21 cellular contexts compared by ENCODE assay signal in the genomic region with DNA sequence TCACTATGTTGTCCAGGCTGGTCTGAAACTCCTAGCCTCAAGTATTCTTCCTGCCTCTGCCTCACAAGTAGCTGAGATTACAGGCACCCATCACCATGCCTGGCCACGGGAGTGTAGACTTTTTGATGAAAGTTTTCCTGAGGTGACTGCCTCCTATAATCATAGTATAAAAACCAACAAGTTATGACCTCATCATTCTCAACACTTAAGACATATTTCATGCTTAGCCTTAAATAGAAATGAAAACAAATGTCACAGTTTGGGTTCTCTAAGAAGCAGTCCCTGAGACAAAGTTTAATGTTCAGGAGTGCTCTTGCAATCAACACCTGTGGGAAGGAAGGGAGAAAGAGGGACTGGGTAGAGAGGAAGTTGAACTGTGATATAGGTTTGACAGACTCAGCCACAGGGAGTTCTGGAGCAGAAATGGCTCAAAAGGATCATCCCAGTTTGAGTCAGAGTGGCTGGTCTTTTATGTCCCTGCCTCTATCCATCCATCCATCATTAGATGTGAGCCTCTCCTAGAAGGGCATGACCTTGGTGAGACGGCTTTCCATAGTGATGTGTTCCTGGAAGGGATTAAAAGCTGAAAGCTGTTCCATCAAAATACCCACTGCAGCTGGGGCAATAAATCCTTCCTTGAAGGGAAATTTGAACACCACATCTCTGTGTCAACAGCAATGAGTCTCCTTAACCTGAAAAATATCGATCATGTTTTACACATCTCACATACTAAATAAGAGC. TPM values are rescaled to one million over a fixed set of nuclear protein-coding genes. Genes with fewer than 3 reads are reported as not detected.
A peak's percentile ranks its signal among the peaks of the same experiment; 100 is the strongest.
DNase-seq lines count a peak whose midpoint lies in the region; ATAC-seq, FAIRE-seq and TF ChIP-seq lines count a peak whose summit lies in the region.
"Had no signal": no experiment of that assay in that cellular context is flagged by ENCODE, and none has a peak within 500 bp of the region (broad histone marks: within the 10 kb centered on the region; RNA-seq: fewer than 3 reads in every experiment).

No MANE protein-coding gene starts in this region.

- H3K4me3 ChIP-seq in HEK293 (ENCODE audit: low read depth, low read length) (no peak overlapping the region), K562 (no peak overlapping the region), neutrophil (ENCODE audit: low read depth in 1 of 2, low read length in 1 of 2) (no peak overlapping the region), gastroesophageal sphincter (no peak overlapping the region)
- H3K4me3 ChIP-seq: A549 had no signal

- intact Hi-C loops in K562 (cut with micrococcal nuclease): no loop called here

- peaks cover 33% of the 10 kb centered on the region for H3K79me2 ChIP-seq in K562 (ENCODE audit: control insufficient read depth, insufficient read depth, low read length)

- H3K36me3 ChIP-seq in HEK293 (ENCODE audit: control insufficient read depth in 2 of 2, insufficient read depth in 1 of 2, low read length in 2 of 2): no peaks in the 10 kb centered on the region
- peaks cover 3% of the 10 kb centered on the region; the same call in 1 of the 3 replicates for H3K36me3 ChIP-seq in K562 (ENCODE audit: control insufficient read depth, insufficient read depth, low read length)
- no peaks in the 10 kb centered on the region for H3K36me3 ChIP-seq in neutrophil
- no peaks in the 10 kb centered on the region for H3K36me3 ChIP-seq in gastroesophageal sphincter

- DNase-seq in NCI-H82 (lab: John Stamatoyannopoulos, UW) (peak; percentile 86), K562 (ENCODE audit: extremely low read depth in 1 of 4, low spot score in 3 of 4) (peak in 1 of 4 experiments; percentile 51)
- no peak for DNase-seq in activated CD8-positive, alpha-beta memory T cell treated with anti-CD3 and anti-CD28 coated beads, Interleukin-2, amount 50 U/mL, for 48 hours
- no peak for DNase-seq in effector memory CD8-positive, alpha-beta T cell
- DNase-seq: CD8-positive, alpha-beta T cell; COR-L47; DMS153; DMS79 treated with DMSO at 0.1 percent for 48 hours; EL; KBM-7 had no signal

- H3K9me3 ChIP-seq in HEK293 (ENCODE audit: control insufficient read depth, insufficient read depth, low read depth, low read length) (no peaks in the 10 kb centered on the region), K562 (replicated peaks; ENCODE audit: control insufficient read depth, insufficient read depth, low read depth, low read length) (peaks cover 10% of the 10 kb centered on the region), neutrophil (no peaks in the 10 kb centered on the region), gastroesophageal sphincter (peaks cover 0 to 8% (median 0%) of the 10 kb centered on the region in 3 donors)
- H3K9me3 ChIP-seq: A549 had no signal

- H3K4me3 Mint-ChIP-seq in effector memory CD8-positive, alpha-beta T cell: no peak overlapping the region
- H3K4me3 Mint-ChIP-seq: CD14-positive monocyte; CD8-positive, alpha-beta T cell had no signal

- H3K27ac Mint-ChIP-seq in effector memory CD8-positive, alpha-beta T cell: no peak overlapping the region
- H3K27ac Mint-ChIP-seq: CD14-positive monocyte; CD8-positive, alpha-beta T cell had no signal

- POLR2A ChIA-PET in HEK293 (lab: Yijun Ruan, JAX): no interaction called here
- POLR2A ChIA-PET in K562 (lab: Yijun Ruan, JAX): interaction anchor here (1.4 to 6.6 kb wide), 3 partner anchors 12 to 19 kb away, joined by 7 to 32 read pairs (median 8); partner anchors contain the start of gene ABHD5

- H3K4me1 ChIP-seq in HEK293 (ENCODE audit: control insufficient read depth, insufficient read depth, low read length) (no peaks in the 10 kb centered on the region), K562 (replicated peaks in 1 of 2; ENCODE audit: control insufficient read depth in 2 of 2, insufficient read depth in 2 of 2, low read length in 2 of 2) (peaks cover 23 to 78% of the 10 kb centered on the region in 2 experiments), neutrophil (ENCODE audit: control insufficient read depth in 1 of 2, insufficient read depth in 1 of 2, low read depth in 1 of 2, low read length in 1 of 2) (peaks cover 36 to 39% of the 10 kb centered on the region in 2 experiments), gastroesophageal sphincter (no peaks in the 10 kb centered on the region)
- H3K4me1 ChIP-seq: A549 had no signal

- TF ChIP-seq RAD21 in K562 (CRISPR knock-in tag; conservative IDR thresholded peaks at IDR 0.05 in 1 of 2, IDR thresholded peaks at IDR 0.05 in 1 of 2): 0 out of 4 replicates have a peak, but pooled peaks of 1 of the 2 experiments have one; percentile 4

- CTCF ChIA-PET in HEK293 (lab: Yijun Ruan, JAX) (interaction anchor here (0.6 kb wide), 1 partner anchor 121 kb away, joined by 3 read pairs; no protein-coding TSS in a partner anchor), K562 (lab: Yijun Ruan, JAX; ENCODE audit: low intra/inter-chr PET ratio) (no interaction called here)

- ATAC-seq in K562 (peak; percentile 13; the same call in 2 of the 3 replicates), HG03442 (IDR thresholded peaks at IDR 0.05; ENCODE audit: unreplicated experiment) (no peak), gastroesophageal sphincter (no peak)
- ATAC-seq in effector memory CD8-positive, alpha-beta T cell (replicated peaks): no peak
- ATAC-seq: A549; CD8-positive, alpha-beta T cell; HCT116 had no signal

- peaks cover 30 to 48% of the 10 kb centered on the region in 2 donors for H3K27me3 Mint-ChIP-seq in effector memory CD8-positive, alpha-beta T cell

- H3K9me1 ChIP-seq in K562 (ENCODE audit: control insufficient read depth, insufficient read depth, low read length): no peaks in the 10 kb centered on the region

- H3K27me3 ChIP-seq in K562 (ENCODE audit: control insufficient read depth in 2 of 2, insufficient read depth in 2 of 2, low read length in 2 of 2) (no peaks in the 10 kb centered on the region), neutrophil (no peaks in the 10 kb centered on the region), gastroesophageal sphincter (no peaks in the 10 kb centered on the region)

- no peaks in the 10 kb centered on the region for H3K36me3 Mint-ChIP-seq in effector memory CD8-positive, alpha-beta T cell (ENCODE audit: insufficient read depth)

- 0 out of 4 replicates have a peak overlapping the region, but pooled peaks of 1 of the 2 experiments have one; percentile 17 for H3K9ac ChIP-seq in K562 (ENCODE audit: insufficient read depth in 1 of 2, low read depth in 2 of 2, low read length in 2 of 2)

- peak overlapping the region; percentile 42 for H3K4me2 ChIP-seq in K562 (ENCODE audit: insufficient read depth, low read length)
- H3K4me2 ChIP-seq: A549 had no signal

- in situ Hi-C loops in K562 (cut with MboI): no loop called here

- TF ChIP-seq POLR2A in K562 (conservative IDR thresholded peaks at IDR 0.05): no peak
- TF ChIP-seq POLR2A in gastroesophageal sphincter (IDR thresholded peaks at IDR 0.05): no peak

- no peak overlapping the region for H3K27ac ChIP-seq in HEK293 (ENCODE audit: extremely low read depth, low read depth, low read length)
- peak overlapping the region; percentile 52 for H3K27ac ChIP-seq in K562 (ENCODE audit: extremely low read depth, low read depth, low read length)
- peak overlapping the region; percentile 30 for H3K27ac ChIP-seq in neutrophil
- no peak overlapping the region for H3K27ac ChIP-seq in gastroesophageal sphincter
- H3K27ac ChIP-seq: A549 had no signal

- no TSS peak for BruUV-seq in K562 (replicated peaks; lab: Mats Ljungman, UMichigan)

- H3K9me3 Mint-ChIP-seq in effector memory CD8-positive, alpha-beta T cell: no peaks in the 10 kb centered on the region
- H3K9me3 Mint-ChIP-seq: CD8-positive, alpha-beta T cell had no signal

- H2AFZ ChIP-seq in K562 (ENCODE audit: low read depth, low read length): peak overlapping the region; percentile 50

- TF ChIP-seq EP300 in K562 (IDR thresholded peaks at IDR 0.05; ENCODE audit: low read length) (no peak), gastroesophageal sphincter (IDR thresholded peaks at IDR 0.05) (no peak)

- FAIRE-seq in K562 (lab: Jason Lieb, UNC): no peak
- FAIRE-seq: A549, D721Med, G401.6, GM12891, HTR-8/SVneo had no signal

- no peaks in the 10 kb centered on the region for H4K20me1 ChIP-seq in K562 (replicated peaks; ENCODE audit: control insufficient read depth, insufficient read depth, low read length)

- H3K4me1 Mint-ChIP-seq in effector memory CD8-positive, alpha-beta T cell (ENCODE audit: low read depth in 2 of 2): no peaks in the 10 kb centered on the region

- TF ChIP-seq CTCF in HEK293 (tag by site-specific recombination; IDR thresholded peaks at IDR 0.05): no peak
- no peak for TF ChIP-seq CTCF in K562 (IDR thresholded peaks at IDR 0.05 in 2 of 3, conservative IDR thresholded peaks at IDR 0.05 in 1 of 3; ENCODE audit: insufficient read depth in 2 of 3, low read depth in 1 of 3, low read length in 3 of 3)
- no peak for TF ChIP-seq CTCF in neutrophil (IDR thresholded peaks at IDR 0.05)
- no peak for TF ChIP-seq CTCF in gastroesophageal sphincter (IDR thresholded peaks at IDR 0.05)

- WGBS in K562 (ENCODE audit: insufficient coverage, low coverage, missing lambda C conversion rate): 18% methylated on average over 3 of the region's 3 CpGs
- WGBS in gastroesophageal sphincter (ENCODE audit: low coverage in 1 of 2), 2 donors: 72 to 88% methylated on average over 2 to 3 of the region's 3 CpGs

RNA-seq across cellular contexts. Expression of gene ABHD5, which starts 16.2 kb away (rescaled TPM):
- total RNA-seq in K562 (2011; cell fraction: chromatin; rRNA removed; ENCODE audit: low replicate concordance): 63.4 and 187 TPM in 2 replicates
- 28.0 and 52.1 TPM in 2 replicates for total RNA-seq in K562 (2011; cell fraction: nucleolus; rRNA removed)
- total RNA-seq in K562 (2011; cell fraction: nucleoplasm; rRNA removed): 79.9 and 117 TPM in 2 replicates
- total RNA-seq in K562 (2014; rRNA removed) (27.8 and 33.4 TPM in 2 replicates), K562 (2014; rRNA removed; fragmentation: Illumina TruSeq; extraction: Trizol) (58.9 and 61.4 TPM in 2 replicates), K562 (2015; rRNA removed; fragmentation: Illumina TruSeq; extraction: Trizol) (49.1 and 50.4 TPM in 2 replicates), K562 (2021) (39.9 and 40.7 TPM in 2 replicates), gastroesophageal sphincter (10 to 100 TPM; 26.1 to 53.2 (median 34.8) TPM)
- polyA plus RNA-seq in K562 (2011; rRNA removed) (53.9 and 58.8 TPM in 2 replicates), K562 (2014; fragmentation: Illumina TruSeq; extraction: Trizol) (55.0 and 61.7 TPM in 2 replicates), K562 (2014; fragmentation: Nextera tagmentation; extraction: Ambion mirVana) (10 to 100 TPM; 31.9 to 35.0 TPM), K562 (2014; rRNA removed) (37.5 and 38.1 TPM in 2 replicates)
- 23.6 and 36.2 TPM in 2 replicates for polyA plus RNA-seq in K562 (2011; cell fraction: cytosol; rRNA removed)
- polyA plus RNA-seq in K562 (2011; cell fraction: nucleus; rRNA removed): 34.3 and 51.7 TPM in 2 replicates
- polyA plus RNA-seq in K562 (2012): 33.9 and 40.6 TPM in 2 replicates
- 62.2 and 80.3 TPM in 2 replicates for polyA minus RNA-seq in K562 (2011; rRNA and poly(A)+ RNA removed)
- 18.8 and 25.4 TPM in 2 replicates for polyA minus RNA-seq in K562 (2011; cell fraction: cytosol; rRNA and poly(A)+ RNA removed)
- 36.4 and 64.4 TPM in 2 replicates for polyA minus RNA-seq in K562 (2011; cell fraction: nucleus; rRNA and poly(A)+ RNA removed)

RNA-seq across cellular contexts. Expression of gene ANO10, which starts 52.7 kb away (rescaled TPM):
- 97.9 and 159 TPM in 2 replicates for total RNA-seq in K562 (2011; cell fraction: chromatin; rRNA removed; ENCODE audit: low replicate concordance)
- 79.0 and 95.4 TPM in 2 replicates for total RNA-seq in K562 (2011; cell fraction: nucleolus; rRNA removed)
- 95.5 and 111 TPM in 2 replicates for total RNA-seq in K562 (2011; cell fraction: nucleoplasm; rRNA removed)
- total RNA-seq in K562 (2014; rRNA removed) (27.2 and 27.9 TPM in 2 replicates), K562 (2014; rRNA removed; fragmentation: Illumina TruSeq; extraction: Trizol) (36.3 and 42.8 TPM in 2 replicates), K562 (2015; rRNA removed; fragmentation: Illumina TruSeq; extraction: Trizol) (32.3 and 36.3 TPM in 2 replicates), K562 (2021) (41.3 and 41.7 TPM in 2 replicates), gastroesophageal sphincter (10 to 100 TPM; 22.9 to 33.5 (median 30.2) TPM)
- polyA plus RNA-seq in K562 (2011; rRNA removed) (44.9 and 46.0 TPM in 2 replicates), K562 (2014; fragmentation: Illumina TruSeq; extraction: Trizol) (33.1 and 34.8 TPM in 2 replicates), K562 (2014; fragmentation: Nextera tagmentation; extraction: Ambion mirVana) (10 to 100 TPM in 1 of 2 experiments, 1 to 10 TPM in 1; 6.4 to 14.2 TPM), K562 (2014; rRNA removed) (25.7 and 27.5 TPM in 2 replicates)
- polyA plus RNA-seq in K562 (2011; cell fraction: cytosol; rRNA removed): 22.8 and 42.5 TPM in 2 replicates
- polyA plus RNA-seq in K562 (2011; cell fraction: nucleus; rRNA removed): 16.3 and 23.3 TPM in 2 replicates
- 32.9 and 41.8 TPM in 2 replicates for polyA plus RNA-seq in K562 (2012)
- polyA minus RNA-seq in K562 (2011; rRNA and poly(A)+ RNA removed): 71.7 and 92.2 TPM in 2 replicates
- polyA minus RNA-seq in K562 (2011; cell fraction: cytosol; rRNA and poly(A)+ RNA removed): 22.3 and 28.8 TPM in 2 replicates
- polyA minus RNA-seq in K562 (2011; cell fraction: nucleus; rRNA and poly(A)+ RNA removed): 44.7 and 71.0 TPM in 2 replicates

Comparison
In these comparisons a context has a peak if more than half of its experiments do, and no peak if none do; other contexts are left out.
1. H3K27ac ChIP-seq: peak in K562 (single experiment) and neutrophil (single experiment); none in HEK293 (single experiment) and gastroesophageal sphincter (0 of 4).
2. Of the 44 proteins assayed by ChIP-seq in both K562 and HEK293: peak only in K562: ZEB2 and ZNF398; only in HEK293: ATF2; in both: none; in neither: 41.